ENCODE assay signal across 18 cellular contexts in genomic region chr7:18228686-18229085, GRCh38.
"Had no signal": no experiment of that assay in that cellular context is flagged by ENCODE, and none has a peak within 500 bp of the region (broad histone marks: within the 10 kb centered on the region; RNA-seq: fewer than 3 reads in every experiment).

No MANE protein-coding gene starts in this region.

- H3K4me1 Mint-ChIP-seq: naive thymus-derived CD4-positive, alpha-beta T cell; nephron progenitor cell; stimulated activated naive CD8-positive, alpha-beta T cell treated with anti-CD3 and anti-CD28 coated beads, Interleukin-15, amount 100 ng/mL, for 72 hours had no signal

- H3K27ac ChIP-seq: esophagus squamous epithelium, psoas muscle, right lobe of liver, testis, tibial nerve had no signal

- H3K27me3 Mint-ChIP-seq: stimulated activated naive B cell treated with anti-CD40 and anti-IgM and Interleukin-4, amounts not matched to agents 10 μg/mL and 1 μg/mL and 100 μg/mL, for 72 hours had no signal

- H3K4me3 Mint-ChIP-seq: naive thymus-derived CD4-positive, alpha-beta T cell; nephron progenitor cell; stimulated activated naive B cell treated with anti-CD40 and anti-IgM and Interleukin-4, amounts not matched to agents 10 μg/mL and 1 μg/mL and 100 μg/mL, for 72 hours; stimulated activated naive CD8-positive, alpha-beta T cell treated with anti-CD3 and anti-CD28 coated beads, Interleukin-15, amount 100 ng/mL, for 72 hours had no signal

- H3K36me3 ChIP-seq: esophagus squamous epithelium, gastroesophageal sphincter, right lobe of liver, tibial nerve had no signal

- H3K9me3 Mint-ChIP-seq: naive thymus-derived CD4-positive, alpha-beta T cell; nephron progenitor cell; stimulated activated naive CD8-positive, alpha-beta T cell treated with anti-CD3 and anti-CD28 coated beads, Interleukin-15, amount 100 ng/mL, for 72 hours had no signal

- H3K27ac Mint-ChIP-seq: naive thymus-derived CD4-positive, alpha-beta T cell; nephron progenitor cell; stimulated activated naive B cell treated with anti-CD40 and anti-IgM and Interleukin-4, amounts not matched to agents 10 μg/mL and 1 μg/mL and 100 μg/mL, for 72 hours; stimulated activated naive CD8-positive, alpha-beta T cell treated with anti-CD3 and anti-CD28 coated beads, Interleukin-15, amount 100 ng/mL, for 72 hours had no signal

- FAIRE-seq: kidney had no signal

- H3K9me3 ChIP-seq: esophagus squamous epithelium, gastroesophageal sphincter, psoas muscle, right lobe of liver, testis, tibial nerve had no signal

- ATAC-seq: gastroesophageal sphincter; left cardiac atrium; naive thymus-derived CD4-positive, alpha-beta T cell; psoas muscle; right lobe of liver; stimulated activated naive B cell treated with anti-CD40 and anti-IgM and Interleukin-4, amounts not matched to agents 10 μg/mL and 1 μg/mL and 100 μg/mL, for 72 hours; stimulated activated naive CD8-positive, alpha-beta T cell treated with anti-CD3 and anti-CD28 coated beads, Interleukin-15, amount 100 ng/mL, for 72 hours had no signal

- DNase-seq: dermis blood vessel endothelial cell; esophagus squamous epithelium; foreskin fibroblast; kidney; left cardiac atrium; mesendoderm; naive thymus-derived CD4-positive, alpha-beta T cell; nephron progenitor cell; psoas muscle; retina; right lobe of liver; stimulated activated CD4-positive, alpha-beta T cell treated with anti-CD3 and anti-CD28 coated beads, Interleukin-2, amount 100 ng/mL, for 24 hours; stimulated activated CD4-positive, alpha-beta T cell treated with anti-CD3 and anti-CD28 coated beads, Interleukin-4, amount 100 ng/mL, for 4 hours; stimulated activated naive B cell treated with anti-CD40 and anti-IgM and Interleukin-4, amounts not matched to agents 10 μg/mL and 1 μg/mL and 100 μg/mL, for 72 hours; stimulated activated naive CD8-positive, alpha-beta T cell treated with anti-CD3 and anti-CD28 coated beads, Interleukin-15, amount 100 ng/mL, for 72 hours; testis had no signal

- H3K4me3 ChIP-seq: esophagus squamous epithelium, gastroesophageal sphincter, psoas muscle, right lobe of liver, testis, tibial nerve had no signal

- H3K4me1 ChIP-seq: esophagus squamous epithelium, psoas muscle, right lobe of liver, testis had no signal

- H3K27me3 ChIP-seq: esophagus squamous epithelium, gastroesophageal sphincter, right lobe of liver, testis, tibial nerve had no signal
